Comparison of ENCODE assay signal across 8 cellular contexts in genomic region chr5:169302491-169303118, GRCh38. TPM values are rescaled to one million over a fixed set of nuclear protein-coding genes. Genes with fewer than 3 reads are reported as not detected.
A peak's percentile ranks its signal among the peaks of the same experiment; 100 is the strongest.
DNase-seq lines count a peak whose midpoint lies in the region; ATAC-seq and TF ChIP-seq lines count a peak whose summit lies in the region.

No MANE protein-coding gene starts in this region.

- peaks cover 5% of the 10 kb centered on the region for H3K4me1 Mint-ChIP-seq in activated naive CD8-positive, alpha-beta T cell treated with anti-CD3 and anti-CD28 coated beads, Interleukin-2, amount 50 U/mL, for 24 hours
- peaks cover 10% of the 10 kb centered on the region for H3K4me1 Mint-ChIP-seq in stimulated activated memory B cell treated with anti-CD40 and anti-IgM and Interleukin-4, amounts not matched to agents 10 μg/mL and 1 μg/mL and 100 μg/mL, for 72 hours

- no peak overlapping the region for H3K27ac ChIP-seq in heart left ventricle
- no peak overlapping the region for H3K27ac ChIP-seq in prostate gland

- peak; percentile 15 for ATAC-seq in activated naive CD8-positive, alpha-beta T cell treated with anti-CD3 and anti-CD28 coated beads, Interleukin-2, amount 50 U/mL, for 24 hours
- peak in 3 of 4 donors; percentile 30 to 62 (median 53) for ATAC-seq in heart left ventricle
- no peak for ATAC-seq in stimulated activated memory B cell treated with anti-CD40 and anti-IgM and Interleukin-4, amounts not matched to agents 10 μg/mL and 1 μg/mL and 100 μg/mL, for 72 hours

- H3K9me3 ChIP-seq in heart left ventricle = no peaks in the 10 kb centered on the region
- H3K9me3 ChIP-seq in prostate gland = no peaks in the 10 kb centered on the region

- peaks cover 48% of the 10 kb centered on the region for H3K27me3 Mint-ChIP-seq in activated naive CD8-positive, alpha-beta T cell treated with anti-CD3 and anti-CD28 coated beads, Interleukin-2, amount 50 U/mL, for 24 hours
- H3K27me3 Mint-ChIP-seq in stimulated activated memory B cell treated with anti-CD40 and anti-IgM and Interleukin-4, amounts not matched to agents 10 μg/mL and 1 μg/mL and 100 μg/mL, for 72 hours = peaks cover 60% of the 10 kb centered on the region

- TF ChIP-seq CTCF in GM20000 (IDR thresholded peaks at IDR 0.05; ENCODE audit: extremely low read depth, missing control alignments) (peak; percentile 84), heart left ventricle (IDR thresholded peaks at IDR 0.05) (peak; percentile 77 to 92 (median 88)), prostate gland (IDR thresholded peaks at IDR 0.05) (peak; percentile 69 to 92 (median 78))

- H3K36me3 ChIP-seq in heart left ventricle = no peaks in the 10 kb centered on the region
- H3K36me3 ChIP-seq in prostate gland = no peaks in the 10 kb centered on the region

- no peak overlapping the region for H3K4me3 Mint-ChIP-seq in activated naive CD8-positive, alpha-beta T cell treated with anti-CD3 and anti-CD28 coated beads, Interleukin-2, amount 50 U/mL, for 24 hours
- H3K4me3 Mint-ChIP-seq in stimulated activated memory B cell treated with anti-CD40 and anti-IgM and Interleukin-4, amounts not matched to agents 10 μg/mL and 1 μg/mL and 100 μg/mL, for 72 hours = no peak overlapping the region

- H3K4me3 ChIP-seq in heart left ventricle (no peak overlapping the region), prostate gland (no peak overlapping the region)

- TF ChIP-seq POLR2A in heart left ventricle (IDR thresholded peaks at IDR 0.05) (no peak), prostate gland (IDR thresholded peaks at IDR 0.05) (no peak)

- DNase-seq in DMS53 (lab: John Stamatoyannopoulos, UW) (peak; percentile 77), GM20000 (ENCODE audit: low spot score) (peak; percentile 80), HuH-7 (ENCODE audit: low spot score) (peak; percentile 70), RPMI7951 (ENCODE audit: low read depth) (peak; percentile 72), heart left ventricle (peak; percentile 58 to 76 (median 65)), prostate gland (ENCODE audit: low spot score) (peak; percentile 63)
- DNase-seq in activated naive CD8-positive, alpha-beta T cell treated with anti-CD3 and anti-CD28 coated beads, Interleukin-2, amount 50 U/mL, for 24 hours = peak; percentile 67

- H3K27me3 ChIP-seq in heart left ventricle (peaks cover 0 to 48% (median 24%) of the 10 kb centered on the region in 9 donors), prostate gland (replicated peaks; ENCODE audit: insufficient read depth) (no peaks in the 10 kb centered on the region)

- no peaks in the 10 kb centered on the region for H3K9me3 Mint-ChIP-seq in activated naive CD8-positive, alpha-beta T cell treated with anti-CD3 and anti-CD28 coated beads, Interleukin-2, amount 50 U/mL, for 24 hours
- H3K9me3 Mint-ChIP-seq in stimulated activated memory B cell treated with anti-CD40 and anti-IgM and Interleukin-4, amounts not matched to agents 10 μg/mL and 1 μg/mL and 100 μg/mL, for 72 hours = peaks cover 3% of the 10 kb centered on the region

- no peaks in the 10 kb centered on the region for H3K36me3 Mint-ChIP-seq in activated naive CD8-positive, alpha-beta T cell treated with anti-CD3 and anti-CD28 coated beads, Interleukin-2, amount 50 U/mL, for 24 hours (ENCODE audit: low read depth)
- H3K36me3 Mint-ChIP-seq in stimulated activated memory B cell treated with anti-CD40 and anti-IgM and Interleukin-4, amounts not matched to agents 10 μg/mL and 1 μg/mL and 100 μg/mL, for 72 hours = no peaks in the 10 kb centered on the region

- intact Hi-C loops in heart left ventricle (cut with DNase I) = loop anchor here (1.0 to 10.0 kb wide), 13 partner anchors 185 to 1028 kb away; no protein-coding TSS in a partner anchor
- intact Hi-C loops in prostate gland (cut with DNase I) = loop anchor here (5.0 to 10.0 kb wide), 4 partner anchors 242 to 625 kb away; no protein-coding TSS in a partner anchor

- H3K4me1 ChIP-seq in heart left ventricle (peaks cover 0 to 34% (median 7%) of the 10 kb centered on the region in 12 donors), prostate gland (replicated peaks) (no peaks in the 10 kb centered on the region)

- WGBS in heart left ventricle, 4 donors = 16 to 17% (median 16%) methylated on average over 17 of the region's 17 CpGs
- WGBS in prostate gland = 13% methylated on average over 17 of the region's 17 CpGs

- H3K27ac Mint-ChIP-seq in activated naive CD8-positive, alpha-beta T cell treated with anti-CD3 and anti-CD28 coated beads, Interleukin-2, amount 50 U/mL, for 24 hours = no peak overlapping the region
- no peak overlapping the region for H3K27ac Mint-ChIP-seq in stimulated activated memory B cell treated with anti-CD40 and anti-IgM and Interleukin-4, amounts not matched to agents 10 μg/mL and 1 μg/mL and 100 μg/mL, for 72 hours

RNA-seq across cellular contexts. Expression of gene SLIT3, which starts 1.7 kb away (rescaled TPM):
- total RNA-seq in RPMI7951 (2014; rRNA removed; shearing (Covaris generic)) = 0.72 and 1.3 TPM in 2 replicates
- total RNA-seq in heart left ventricle = 10 to 100 TPM in 8 of 9 donors, 1 to 10 TPM in 1; 5.2 to 40.3 (median 16.5) TPM
- 1 to 10 TPM; 2.3 to 2.5 TPM for polyA plus RNA-seq in heart left ventricle
- total RNA-seq in prostate gland = 1 to 10 TPM; 8.3 TPM
